9 cellular contexts compared by ENCODE assay signal in genomic region chr2:10305254-10305635, GRCh38. TPM values are rescaled to one million over a fixed set of nuclear protein-coding genes. Genes with fewer than 3 reads are reported as not detected.
DNase-seq lines count a peak whose midpoint lies in the region; ATAC-seq and TF ChIP-seq lines count a peak whose summit lies in the region.
"Had no signal": no experiment of that assay in that cellular context is flagged by ENCODE, and none has a peak within 500 bp of the region (broad histone marks: within the 10 kb centered on the region; RNA-seq: fewer than 3 reads in every experiment).

No MANE protein-coding gene starts in this region.

- H3K36me3 ChIP-seq in heart left ventricle: no peaks in the 10 kb centered on the region
- H3K36me3 ChIP-seq in thoracic aorta: no peaks in the 10 kb centered on the region
- H3K36me3 ChIP-seq in tibial artery: no peaks in the 10 kb centered on the region

- peak overlapping the region; percentile 96 for H3K4me3 Mint-ChIP-seq in activated CD8-positive, alpha-beta T cell treated with anti-CD3 and anti-CD28 coated beads for 36 hours
- H3K4me3 Mint-ChIP-seq in immature natural killer cell: peak overlapping the region; percentile 86 to 96 (median 95)

- WGBS in heart left ventricle, 4 donors: 58 to 77% (median 71%) methylated on average over 4 of the region's 4 CpGs

- H3K4me3 ChIP-seq in heart left ventricle (peak overlapping the region in 10 of 12 donors; percentile 57 to 96 (median 88)), thoracic aorta (peak overlapping the region; percentile 86), tibial artery (no peak overlapping the region)

- H3K27ac ChIP-seq in heart left ventricle (peak overlapping the region in 5 of 12 donors; percentile 5 to 85 (median 58)), thoracic aorta (no peak overlapping the region), tibial artery (no peak overlapping the region)
- H3K27ac ChIP-seq: HL-60 had no signal

- POLR2A ChIA-PET in activated CD8-positive, alpha-beta T cell treated with anti-CD3 and anti-CD28 coated beads for 36 hours (lab: Charles Lee): interaction anchor here (0.6 to 5.5 kb wide), 7 partner anchors 25 to 136 kb away, joined by 3 to 59 read pairs (median 4); no protein-coding TSS in a partner anchor

- peaks cover 64% of the 10 kb centered on the region for H3K4me1 Mint-ChIP-seq in activated CD8-positive, alpha-beta T cell treated with anti-CD3 and anti-CD28 coated beads for 36 hours (ENCODE audit: low read depth)
- H3K4me1 Mint-ChIP-seq in immature natural killer cell: peaks cover 57 to 79% of the 10 kb centered on the region in 2 donors

- H3K27me3 Mint-ChIP-seq in activated CD8-positive, alpha-beta T cell treated with anti-CD3 and anti-CD28 coated beads for 36 hours: no peaks in the 10 kb centered on the region
- peaks cover 0 to 7% (median 3%) of the 10 kb centered on the region in 3 donors for H3K27me3 Mint-ChIP-seq in immature natural killer cell (ENCODE audit: low read depth in 3 of 3)

- no peak for ATAC-seq in heart left ventricle
- no peak for ATAC-seq in left ventricle myocardium superior
- ATAC-seq in activated CD8-positive, alpha-beta T cell treated with anti-CD3 and anti-CD28 coated beads for 36 hours: no peak
- no peak for ATAC-seq in thoracic aorta (ENCODE audit: insufficient number of reproducible peaks, low FRiP score, low read depth)
- no peak for ATAC-seq in GM18502 (IDR thresholded peaks at IDR 0.05; ENCODE audit: poor library complexity, unreplicated experiment)

- peaks cover 3 to 52% (median 40%) of the 10 kb centered on the region in 12 donors for H3K4me1 ChIP-seq in heart left ventricle
- H3K4me1 ChIP-seq in thoracic aorta (ENCODE audit: control insufficient read depth in 1 of 2, low read depth in 2 of 2): peaks cover 6 to 34% of the 10 kb centered on the region in 2 donors
- peaks cover 0 to 30% (median 20%) of the 10 kb centered on the region in 4 donors for H3K4me1 ChIP-seq in tibial artery

- no peak for DNase-seq in heart left ventricle
- DNase-seq in left ventricle myocardium superior: no peak
- peak; percentile 79 for DNase-seq in activated CD8-positive, alpha-beta T cell treated with anti-CD3 and anti-CD28 coated beads for 36 hours
- peak; percentile 73 to 76 (median 74) for DNase-seq in immature natural killer cell
- DNase-seq in thoracic aorta (ENCODE audit: low spot score): no peak
- DNase-seq in tibial artery: no peak
- DNase-seq in HT-29 (ENCODE audit: low spot score): no peak

- peak overlapping the region; percentile 58 for H3K27ac Mint-ChIP-seq in activated CD8-positive, alpha-beta T cell treated with anti-CD3 and anti-CD28 coated beads for 36 hours
- H3K27ac Mint-ChIP-seq in immature natural killer cell: peak overlapping the region; percentile 52 to 83 (median 67)

- peaks cover 44% of the 10 kb centered on the region for H3K36me3 Mint-ChIP-seq in activated CD8-positive, alpha-beta T cell treated with anti-CD3 and anti-CD28 coated beads for 36 hours (ENCODE audit: low read depth)
- H3K36me3 Mint-ChIP-seq in immature natural killer cell: no peaks in the 10 kb centered on the region

- intact Hi-C loops in heart left ventricle (cut with DNase I) (loop anchor here in 8 of 10 donors (2.0 to 10.0 kb wide), 7 partner anchors 24 to 180 kb away; partner anchors contain the start of gene RRM2 (in 2 of the 8)), left ventricle myocardium superior (cut with micrococcal nuclease) (no loop called here), tibial artery (cut with DNase I; ENCODE audit: low total_unique reads) (no loop called here)
- intact Hi-C loops in activated CD8-positive, alpha-beta T cell treated with anti-CD3 and anti-CD28 coated beads for 36 hours (cut with micrococcal nuclease): loop anchor here (1.0 to 10.0 kb wide), 4 partner anchors 27 to 347 kb away; partner anchors contain the start of gene RRM2

- TF ChIP-seq CTCF in heart left ventricle (IDR thresholded peaks at IDR 0.05) (no peak), thoracic aorta (IDR thresholded peaks at IDR 0.05) (no peak), tibial artery (IDR thresholded peaks at IDR 0.05) (no peak)
- TF ChIP-seq CTCF in activated CD8-positive, alpha-beta T cell treated with anti-CD3 and anti-CD28 coated beads for 36 hours (IDR thresholded peaks at IDR 0.05): no peak

- TF ChIP-seq POLR2A in heart left ventricle (IDR thresholded peaks at IDR 0.05): no peak

- no peaks in the 10 kb centered on the region for H3K9me3 Mint-ChIP-seq in activated CD8-positive, alpha-beta T cell treated with anti-CD3 and anti-CD28 coated beads for 36 hours
- no peaks in the 10 kb centered on the region for H3K9me3 Mint-ChIP-seq in immature natural killer cell

- CTCF ChIA-PET in activated CD8-positive, alpha-beta T cell treated with anti-CD3 and anti-CD28 coated beads for 36 hours (lab: Charles Lee): interaction anchor here (0.6 to 9.5 kb wide), 11 partner anchors 9 to 233 kb away, joined by 3 to 135 read pairs (median 4); no protein-coding TSS in a partner anchor

- no peaks in the 10 kb centered on the region for H3K9me3 ChIP-seq in heart left ventricle
- H3K9me3 ChIP-seq in thoracic aorta: no peaks in the 10 kb centered on the region
- H3K9me3 ChIP-seq in tibial artery: no peaks in the 10 kb centered on the region

- H3K27me3 ChIP-seq in heart left ventricle: no peaks in the 10 kb centered on the region
- no peaks in the 10 kb centered on the region for H3K27me3 ChIP-seq in thoracic aorta (replicated peaks; ENCODE audit: insufficient read depth)
- no peaks in the 10 kb centered on the region for H3K27me3 ChIP-seq in tibial artery

RNA-seq across cellular contexts. Expression of gene HPCAL1, which starts 2.5 kb away (rescaled TPM):
- total RNA-seq in heart left ventricle (10 to 100 TPM; 18.9 to 63.2 (median 40.5) TPM), left ventricle myocardium superior (40.5 TPM), thoracic aorta (10 to 100 TPM; 34.6 to 50.2 TPM)
- polyA plus RNA-seq in heart left ventricle (10 to 100 TPM; 30.8 to 42.6 TPM), immature natural killer cell (10 to 100 TPM; 64.9 to 89.7 (median 88.9) TPM)
- total RNA-seq in activated CD8-positive, alpha-beta T cell treated with anti-CD3 and anti-CD28 coated beads for 36 hours: 100 to 1,000 TPM; 166 to 170 TPM
- 151 and 164 TPM in 2 replicates for total RNA-seq in HT-29 (2014; rRNA removed; shearing (Covaris generic))

Comparison
In these comparisons a context has a peak if more than half of its experiments do, and no peak if none do; other contexts are left out.
1. intact Hi-C loops: an anchor here in heart left ventricle (2.0 to 10.0 kb wide) and activated CD8-positive, alpha-beta T cell treated with anti-CD3 and anti-CD28 coated beads for 36 hours (1.0 to 10.0 kb wide); none called in left ventricle myocardium superior and tibial artery.
2. DNase-seq: peak in activated CD8-positive, alpha-beta T cell treated with anti-CD3 and anti-CD28 coated beads for 36 hours (single experiment) and immature natural killer cell (3 of 3); none in heart left ventricle (0 of 5), left ventricle myocardium superior (single experiment), thoracic aorta (single experiment), tibial artery (0 of 2) and HT-29 (single experiment).
3. H3K4me3 ChIP-seq: peak in heart left ventricle (10 of 12) and thoracic aorta (single experiment); none in tibial artery (0 of 2).